18 cellular contexts compared by ENCODE assay signal in genomic region chr10:28879875-28880381, GRCh38.
DNase-seq lines count a peak whose midpoint lies in the region; ATAC-seq, FAIRE-seq and TF ChIP-seq lines count a peak whose summit lies in the region.
"Had no signal": no experiment of that assay in that cellular context is flagged by ENCODE, and none has a peak within 500 bp of the region (broad histone marks: within the 10 kb centered on the region; RNA-seq: fewer than 3 reads in every experiment).

No MANE protein-coding gene starts in this region.

- POLR2A ChIA-PET in K562 (lab: Yijun Ruan, JAX): no interaction called here

- H3K27me3 ChIP-seq in K562 (ENCODE audit: control insufficient read depth in 2 of 2, insufficient read depth in 2 of 2, low read length in 2 of 2) (no peaks in the 10 kb centered on the region), right atrium auricular region (no peaks in the 10 kb centered on the region), BE2C (no peaks in the 10 kb centered on the region)
- H3K27me3 ChIP-seq: colonic mucosa, Peyer's patch had no signal

- intact Hi-C loops in K562 (cut with micrococcal nuclease): loop anchor here (2.0 to 5.0 kb wide), 3 partner anchors 73 to 203 kb away; partner anchors contain the start of gene BAMBI

- H2AFZ ChIP-seq in K562 (ENCODE audit: low read depth, low read length): peak overlapping the region; percentile 18; the same call in 1 of the 2 replicates

- DNase-seq in AG08395 (ENCODE audit: low spot score): peak; percentile 56
- no peak for DNase-seq in K562 (ENCODE audit: extremely low read depth in 1 of 4, low spot score in 3 of 4)
- DNase-seq in right atrium auricular region (ENCODE audit: low spot score): no peak
- no peak for DNase-seq in osteocyte (ENCODE audit: extremely low spot score, unreplicated experiment)
- DNase-seq in ureter (ENCODE audit: low spot score): no peak
- DNase-seq in NCI-H2171 (lab: John Stamatoyannopoulos, UW): no peak
- no peak for DNase-seq in BE2C
- DNase-seq: activated CD4-positive, alpha-beta T cell treated with anti-CD3 and anti-CD28 coated beads for 4 hours; activated T-cell treated with anti-CD3 and anti-CD28 coated beads, Interleukin-2, amount 50 U/mL, for 1 hour; colonic mucosa; H7; NCI-H187 treated with DMSO at 0.1 percent for 48 hours; NCI-H748 treated with DMSO at 0.1 percent for 48 hours; Peyer's patch; stimulated activated naive B cell treated with anti-CD40 and anti-IgM and Interleukin-4, amounts not matched to agents 10 μg/mL and 1 μg/mL and 100 μg/mL, for 72 hours; T-helper 2 cell had no signal

- no peak overlapping the region for H3K4me2 ChIP-seq in K562 (ENCODE audit: insufficient read depth, low read length)

- ATAC-seq in K562: no peak
- no peak for ATAC-seq in HG02610 (IDR thresholded peaks at IDR 0.05; ENCODE audit: unreplicated experiment)
- ATAC-seq: esophagus mucosa; stimulated activated naive B cell treated with anti-CD40 and anti-IgM and Interleukin-4, amounts not matched to agents 10 μg/mL and 1 μg/mL and 100 μg/mL, for 72 hours had no signal

- H3K27ac ChIP-seq in K562 (ENCODE audit: extremely low read depth, low read depth, low read length): no peak overlapping the region
- peak overlapping the region; percentile 63 for H3K27ac ChIP-seq in right atrium auricular region
- H3K27ac ChIP-seq: colonic mucosa had no signal

- in situ Hi-C loops in K562 (cut with MboI): loop anchor here (10.0 kb wide), 1 partner anchor 205 kb away; the partner anchor contains the start of gene BAMBI

- H3K36me3 ChIP-seq in K562 (ENCODE audit: control insufficient read depth, insufficient read depth, low read length): no peaks in the 10 kb centered on the region
- no peaks in the 10 kb centered on the region for H3K36me3 ChIP-seq in right atrium auricular region
- H3K36me3 ChIP-seq in BE2C: no peaks in the 10 kb centered on the region
- H3K36me3 ChIP-seq: colonic mucosa, Peyer's patch had no signal

- TF ChIP-seq RAD21 in K562 (CRISPR knock-in tag; conservative IDR thresholded peaks at IDR 0.05 in 1 of 2, IDR thresholded peaks at IDR 0.05 in 1 of 2): no peak

- peaks cover 0 to 3% of the 10 kb centered on the region in 2 experiments; a peak in 1 of 5 replicates for H3K4me1 ChIP-seq in K562 (replicated peaks in 1 of 2; ENCODE audit: control insufficient read depth in 2 of 2, insufficient read depth in 2 of 2, low read length in 2 of 2)
- H3K4me1 ChIP-seq in right atrium auricular region: peaks cover 0 to 17% of the 10 kb centered on the region in 2 donors
- peaks cover 7% of the 10 kb centered on the region for H3K4me1 ChIP-seq in BE2C
- H3K4me1 ChIP-seq: colonic mucosa, Peyer's patch had no signal

- no TSS peak for BruUV-seq in K562 (replicated peaks; lab: Mats Ljungman, UMichigan)

- no peaks in the 10 kb centered on the region for H3K9me3 Mint-ChIP-seq in osteocyte (ENCODE audit: unreplicated experiment)
- H3K9me3 Mint-ChIP-seq: stimulated activated naive B cell treated with anti-CD40 and anti-IgM and Interleukin-4, amounts not matched to agents 10 μg/mL and 1 μg/mL and 100 μg/mL, for 72 hours had no signal

- H3K4me3 ChIP-seq in K562 (no peak overlapping the region), right atrium auricular region (peak overlapping the region in 1 of 2 donors; percentile 11), BE2C (ENCODE audit: low read depth, low read length) (no peak overlapping the region)
- H3K4me3 ChIP-seq: colonic mucosa, Peyer's patch had no signal

- no peaks in the 10 kb centered on the region for H3K79me2 ChIP-seq in K562 (ENCODE audit: control insufficient read depth, insufficient read depth, low read length)

- FAIRE-seq in K562 (lab: Jason Lieb, UNC): no peak

- CTCF ChIA-PET in K562 (lab: Yijun Ruan, JAX; ENCODE audit: low intra/inter-chr PET ratio): no interaction called here

- H3K9ac ChIP-seq in K562 (ENCODE audit: insufficient read depth in 1 of 2, low read depth in 2 of 2, low read length in 2 of 2): no peak overlapping the region

- no peak for TF ChIP-seq EP300 in K562 (IDR thresholded peaks at IDR 0.05; ENCODE audit: low read length)

- no peak for TF ChIP-seq POLR2A in K562 (conservative IDR thresholded peaks at IDR 0.05)

- H3K9me1 ChIP-seq in K562 (ENCODE audit: control insufficient read depth, insufficient read depth, low read length): no peaks in the 10 kb centered on the region

- TF ChIP-seq CTCF in K562 (IDR thresholded peaks at IDR 0.05 in 2 of 3, conservative IDR thresholded peaks at IDR 0.05 in 1 of 3; ENCODE audit: insufficient read depth in 2 of 3, low read depth in 1 of 3, low read length in 3 of 3) (no peak), right atrium auricular region (IDR thresholded peaks at IDR 0.05) (no peak), osteocyte (IDR thresholded peaks at IDR 0.05) (no peak), BE2C (IDR thresholded peaks at IDR 0.05; ENCODE audit: low read depth, low read length) (no peak)

- H3K9me3 ChIP-seq in K562 (replicated peaks; ENCODE audit: control insufficient read depth, insufficient read depth, low read depth, low read length) (no peaks in the 10 kb centered on the region), right atrium auricular region (no peaks in the 10 kb centered on the region), BE2C (no peaks in the 10 kb centered on the region)
- H3K9me3 ChIP-seq: colonic mucosa, Peyer's patch had no signal

- H3K27me3 Mint-ChIP-seq in osteocyte (ENCODE audit: unreplicated experiment): peaks cover 3% of the 10 kb centered on the region

- no peaks in the 10 kb centered on the region for H3K36me3 Mint-ChIP-seq in osteocyte (ENCODE audit: unreplicated experiment)
- H3K36me3 Mint-ChIP-seq: stimulated activated naive B cell treated with anti-CD40 and anti-IgM and Interleukin-4, amounts not matched to agents 10 μg/mL and 1 μg/mL and 100 μg/mL, for 72 hours had no signal

- peaks cover 6% of the 10 kb centered on the region for H3K4me1 Mint-ChIP-seq in osteocyte (ENCODE audit: unreplicated experiment)
- H3K4me1 Mint-ChIP-seq: stimulated activated naive B cell treated with anti-CD40 and anti-IgM and Interleukin-4, amounts not matched to agents 10 μg/mL and 1 μg/mL and 100 μg/mL, for 72 hours had no signal

- H4K20me1 ChIP-seq in K562 (replicated peaks; ENCODE audit: control insufficient read depth, insufficient read depth, low read length): no peaks in the 10 kb centered on the region

- peak overlapping the region; percentile 3 for H3K27ac Mint-ChIP-seq in osteocyte (ENCODE audit: unreplicated experiment)
- H3K27ac Mint-ChIP-seq: stimulated activated naive B cell treated with anti-CD40 and anti-IgM and Interleukin-4, amounts not matched to agents 10 μg/mL and 1 μg/mL and 100 μg/mL, for 72 hours had no signal

- no peak overlapping the region for H3K4me3 Mint-ChIP-seq in osteocyte (ENCODE audit: unreplicated experiment)
- H3K4me3 Mint-ChIP-seq: stimulated activated naive B cell treated with anti-CD40 and anti-IgM and Interleukin-4, amounts not matched to agents 10 μg/mL and 1 μg/mL and 100 μg/mL, for 72 hours had no signal

- 75% methylated on average over 13 of the region's 14 CpGs for WGBS in K562 (ENCODE audit: insufficient coverage, low coverage, missing lambda C conversion rate)

TF ChIP-seq in K562, 482 proteins besides CTCF, POLR2A, EP300 and RAD21:
- TF ChIP-seq ZNF263 (CRISPR knock-in tag; IDR thresholded peaks at IDR 0.05; ENCODE audit: borderline replicate concordance) (no peak), ZNF347 (CRISPR knock-in tag; IDR thresholded peaks at IDR 0.05; ENCODE audit: low read depth) (no peak), ZSCAN29 (IDR thresholded peaks at IDR 0.05) (no peak), XRCC4 (IDR thresholded peaks at IDR 0.05; ENCODE audit: extremely low read depth, insufficient read depth, insufficient read length) (no peak), PHF20 (IDR thresholded peaks at IDR 0.05; ENCODE audit: partially characterized antibody) (no peak)
- TF ChIP-seq, protein P1, sequence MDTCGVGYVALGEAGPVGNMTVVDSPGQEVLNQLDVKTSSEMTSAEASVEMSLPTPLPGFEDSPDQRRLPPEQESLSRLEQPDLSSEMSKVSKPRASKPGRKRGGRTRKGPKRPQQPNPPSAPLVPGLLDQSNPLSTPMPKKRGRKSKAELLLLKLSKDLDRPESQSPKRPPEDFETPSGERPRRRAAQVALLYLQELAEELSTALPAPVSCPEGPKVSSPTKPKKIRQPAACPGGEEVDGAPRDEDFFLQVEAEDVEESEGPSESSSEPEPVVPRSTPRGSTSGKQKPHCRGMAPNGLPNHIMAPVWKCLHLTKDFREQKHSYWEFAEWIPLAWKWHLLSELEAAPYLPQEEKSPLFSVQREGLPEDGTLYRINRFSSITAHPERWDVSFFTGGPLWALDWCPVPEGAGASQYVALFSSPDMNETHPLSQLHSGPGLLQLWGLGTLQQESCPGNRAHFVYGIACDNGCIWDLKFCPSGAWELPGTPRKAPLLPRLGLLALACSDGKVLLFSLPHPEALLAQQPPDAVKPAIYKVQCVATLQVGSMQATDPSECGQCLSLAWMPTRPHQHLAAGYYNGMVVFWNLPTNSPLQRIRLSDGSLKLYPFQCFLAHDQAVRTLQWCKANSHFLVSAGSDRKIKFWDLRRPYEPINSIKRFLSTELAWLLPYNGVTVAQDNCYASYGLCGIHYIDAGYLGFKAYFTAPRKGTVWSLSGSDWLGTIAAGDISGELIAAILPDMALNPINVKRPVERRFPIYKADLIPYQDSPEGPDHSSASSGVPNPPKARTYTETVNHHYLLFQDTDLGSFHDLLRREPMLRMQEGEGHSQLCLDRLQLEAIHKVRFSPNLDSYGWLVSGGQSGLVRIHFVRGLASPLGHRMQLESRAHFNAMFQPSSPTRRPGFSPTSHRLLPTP (IDR thresholded peaks at IDR 0.05; ENCODE audit: borderline replicate concordance, extremely low read depth, insufficient read length): no peak
